1 cellular context compared by ENCODE assay signal in genomic region chr6:42193491-42193894, GRCh38.
A peak's percentile ranks its signal among the peaks of the same experiment; 100 is the strongest.
TF ChIP-seq lines count a peak whose summit lies in the region.

No MANE protein-coding gene starts in this region.

TF ChIP-seq in H1, 55 proteins besides CTCF, POLR2A, EP300 and RAD21:
- TF ChIP-seq GTF2F1 (IDR thresholded peaks at IDR 0.05; ENCODE audit: borderline replicate concordance, low read depth, low read length) = no peak
- TF ChIP-seq HDAC2 (IDR thresholded peaks at IDR 0.05; ENCODE audit: borderline replicate concordance in 1 of 2, low read depth in 2 of 2, low read length in 2 of 2) = no peak
- TF ChIP-seq TCF12 (IDR thresholded peaks at IDR 0.05; ENCODE audit: low read depth, low read length) = no peak
- no peak for TF ChIP-seq SIRT6 (IDR thresholded peaks at IDR 0.05; ENCODE audit: low read length)
- peak; percentile 68; the same call in 1 of the 2 replicates for TF ChIP-seq BACH1 (IDR thresholded peaks at IDR 0.05; ENCODE audit: low read length)
